26 cellular contexts compared by ENCODE assay signal in the genomic region with DNA sequence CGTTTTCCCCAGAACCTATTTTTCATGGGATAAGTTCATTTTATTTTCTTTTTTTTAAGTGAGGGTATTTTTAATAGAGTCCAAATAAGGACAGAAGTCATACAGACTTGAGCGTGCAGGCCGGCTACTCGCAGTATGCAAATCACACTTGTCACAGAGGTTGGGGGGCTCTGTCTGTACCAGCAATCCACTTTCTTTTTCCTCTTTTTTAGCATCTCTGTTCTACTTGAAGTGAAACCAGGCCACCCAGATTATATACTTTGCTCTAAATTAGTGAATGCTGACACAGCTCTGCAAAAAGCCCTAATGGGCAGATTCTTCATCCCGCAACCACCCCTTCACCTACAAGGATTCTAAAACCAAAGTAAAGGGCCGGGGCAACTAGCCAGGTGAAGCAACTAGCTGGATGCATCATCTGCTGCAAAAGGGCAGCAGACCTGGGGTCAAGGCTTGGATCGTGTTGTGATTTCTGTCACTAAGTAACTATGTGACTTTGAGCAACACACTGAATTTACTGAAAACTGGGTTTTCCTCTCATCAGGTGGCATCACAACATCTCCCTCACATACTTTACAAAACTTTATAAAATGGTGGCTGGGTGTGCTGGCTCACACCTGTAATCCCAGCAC. TPM values are rescaled to one million over a fixed set of nuclear protein-coding genes. Genes with fewer than 3 reads are reported as not detected.
DNase-seq lines count a peak whose midpoint lies in the region; ATAC-seq, FAIRE-seq and TF ChIP-seq lines count a peak whose summit lies in the region.
"Had no signal": no experiment of that assay in that cellular context is flagged by ENCODE, and none has a peak within 500 bp of the region (broad histone marks: within the 10 kb centered on the region; RNA-seq: fewer than 3 reads in every experiment).

No MANE protein-coding gene starts in this region.

- peak; percentile 28 for DNase-seq in GM12891 (ENCODE audit: insufficient read length, low spot score)
- DNase-seq in GM19239 (ENCODE audit: insufficient read length, low spot score) = peak; percentile 3
- DNase-seq in epithelial cell of prostate (ENCODE audit: low read depth, low spot score) = no peak
- no peak for DNase-seq in GM03348 (ENCODE audit: low spot score)
- no peak for DNase-seq in activated CD8-positive, alpha-beta memory T cell treated with anti-CD3 and anti-CD28 coated beads, Interleukin-2, amount 50 U/mL, for 4 hours
- DNase-seq in natural killer cell = no peak
- DNase-seq: activated B cell treated with CpG ODN at 0.5 μM for 24 hours; activated CD4-positive, alpha-beta T cell treated with anti-CD3 and anti-CD28 coated beads, Interleukin-2, amount 50 U/mL, for 48 hours; activated naive CD4-positive, alpha-beta T cell treated with anti-CD3 and anti-CD28 coated beads for 36 hours; anterior cingulate cortex; CD4-positive, CD25-positive, alpha-beta regulatory T cell; immature natural killer cell; left ventricle myocardium superior; MG63; mucosa of descending colon; NCI-H1694 treated with DMSO at 0.1 percent for 48 hours; NCI-H748 treated with DMSO at 0.1 percent for 48 hours; stimulated activated naive CD4-positive, alpha-beta T cell had no signal

- no peak for TF ChIP-seq POLR2A in GM12891 (IDR thresholded peaks at IDR 0.05; ENCODE audit: low read depth, low read length)

- no peak overlapping the region for H3K4me3 Mint-ChIP-seq in natural killer cell
- H3K4me3 Mint-ChIP-seq: activated B cell treated with CpG ODN at 0.5 μM for 24 hours; activated naive CD4-positive, alpha-beta T cell treated with anti-CD3 and anti-CD28 coated beads for 36 hours; CD4-positive, CD25-positive, alpha-beta regulatory T cell; dendritic cell treated with granulocyte-macrophage colony-stimulating factor and Interleukin-4, amounts not matched to agents 40 ng/mL and 50 ng/mL, for 4 days; immature natural killer cell; neural progenitor cell had no signal

- FAIRE-seq in GM12891 (lab: Jason Lieb, UNC) (peak; percentile 80), GM19239 (lab: Jason Lieb, UNC) (peak; percentile 70)

- H3K27ac Mint-ChIP-seq in natural killer cell = no peak overlapping the region
- H3K27ac Mint-ChIP-seq: activated B cell treated with CpG ODN at 0.5 μM for 24 hours; activated naive CD4-positive, alpha-beta T cell treated with anti-CD3 and anti-CD28 coated beads for 36 hours; dendritic cell treated with granulocyte-macrophage colony-stimulating factor and Interleukin-4, amounts not matched to agents 40 ng/mL and 50 ng/mL, for 4 days; IgD-negative memory B cell; neural progenitor cell; progenitor cell of endocrine pancreas had no signal

- H3K9me3 Mint-ChIP-seq in natural killer cell = no peaks in the 10 kb centered on the region
- H3K9me3 Mint-ChIP-seq: activated B cell treated with CpG ODN at 0.5 μM for 24 hours; activated naive CD4-positive, alpha-beta T cell treated with anti-CD3 and anti-CD28 coated beads for 36 hours; CD4-positive, CD25-positive, alpha-beta regulatory T cell; dendritic cell treated with granulocyte-macrophage colony-stimulating factor and Interleukin-4, amounts not matched to agents 40 ng/mL and 50 ng/mL, for 4 days; IgD-negative memory B cell; immature natural killer cell; neural progenitor cell had no signal

- peak; percentile 59 for ATAC-seq in HG03432 (IDR thresholded peaks at IDR 0.05; ENCODE audit: unreplicated experiment)
- ATAC-seq in natural killer cell = no peak
- no peak for ATAC-seq in GM18861 (IDR thresholded peaks at IDR 0.05; ENCODE audit: unreplicated experiment)
- ATAC-seq: left ventricle myocardium superior, mucosa of descending colon, Panc1 had no signal

- H3K36me3 Mint-ChIP-seq in natural killer cell = no peaks in the 10 kb centered on the region

- H3K4me1 Mint-ChIP-seq in natural killer cell = peaks cover 0 to 5% of the 10 kb centered on the region in 2 donors
- H3K4me1 Mint-ChIP-seq: immature natural killer cell, neural progenitor cell had no signal

- no peak for TF ChIP-seq CTCF in natural killer cell (IDR thresholded peaks at IDR 0.05)

- intact Hi-C loops in natural killer cell (cut with micrococcal nuclease) = no loop called here

- no peaks in the 10 kb centered on the region for H3K27me3 Mint-ChIP-seq in natural killer cell (ENCODE audit: low read depth in 2 of 2)
- H3K27me3 Mint-ChIP-seq: activated B cell treated with CpG ODN at 0.5 μM for 24 hours; CD4-positive, CD25-positive, alpha-beta regulatory T cell; dendritic cell treated with granulocyte-macrophage colony-stimulating factor and Interleukin-4, amounts not matched to agents 40 ng/mL and 50 ng/mL, for 4 days; IgD-negative memory B cell; progenitor cell of endocrine pancreas had no signal

- H3K27ac ChIP-seq in epithelial cell of prostate = peak overlapping the region; percentile 98
- H3K27ac ChIP-seq: neural progenitor cell, thoracic aorta had no signal

TF ChIP-seq in GM12891, 5 proteins besides CTCF, POLR2A, EP300 and RAD21:
- no peak for TF ChIP-seq PAX5 (IDR thresholded peaks at IDR 0.05; ENCODE audit: insufficient read depth, low read length, severe bottlenecking)
- TF ChIP-seq POU2F2 (IDR thresholded peaks at IDR 0.05; ENCODE audit: low read depth, low read length) = peak; percentile 76; the same call in 1 of the 2 replicates

RNA-seq across cellular contexts. Expression of a gene that starts 18.4 kb away (rescaled TPM):
- polyA plus RNA-seq in GM12891 (2012; ENCODE audit: low read depth, missing spikeins) = 12.4 TPM
- total RNA-seq in natural killer cell = 10 to 100 TPM; 11.1 to 15.1 (median 11.6) TPM

RNA-seq across cellular contexts. Expression of a gene that starts 29.1 kb away (rescaled TPM):
- polyA plus RNA-seq in GM12891 (2012; ENCODE audit: low read depth, missing spikeins) = 25.4 TPM
- 10 to 100 TPM; 28.2 to 64.2 (median 33.4) TPM for total RNA-seq in natural killer cell

Comparison
In these comparisons a context has a peak if more than half of its experiments do, and no peak if none do; other contexts are left out.
1. DNase-seq: peak in GM12891 (single experiment) and GM19239 (single experiment); none in epithelial cell of prostate (single experiment), GM03348 (single experiment), activated CD8-positive, alpha-beta memory T cell treated with anti-CD3 and anti-CD28 coated beads, Interleukin-2, amount 50 U/mL, for 4 hours (single experiment) and natural killer cell (single experiment).